In the genomic region with DNA sequence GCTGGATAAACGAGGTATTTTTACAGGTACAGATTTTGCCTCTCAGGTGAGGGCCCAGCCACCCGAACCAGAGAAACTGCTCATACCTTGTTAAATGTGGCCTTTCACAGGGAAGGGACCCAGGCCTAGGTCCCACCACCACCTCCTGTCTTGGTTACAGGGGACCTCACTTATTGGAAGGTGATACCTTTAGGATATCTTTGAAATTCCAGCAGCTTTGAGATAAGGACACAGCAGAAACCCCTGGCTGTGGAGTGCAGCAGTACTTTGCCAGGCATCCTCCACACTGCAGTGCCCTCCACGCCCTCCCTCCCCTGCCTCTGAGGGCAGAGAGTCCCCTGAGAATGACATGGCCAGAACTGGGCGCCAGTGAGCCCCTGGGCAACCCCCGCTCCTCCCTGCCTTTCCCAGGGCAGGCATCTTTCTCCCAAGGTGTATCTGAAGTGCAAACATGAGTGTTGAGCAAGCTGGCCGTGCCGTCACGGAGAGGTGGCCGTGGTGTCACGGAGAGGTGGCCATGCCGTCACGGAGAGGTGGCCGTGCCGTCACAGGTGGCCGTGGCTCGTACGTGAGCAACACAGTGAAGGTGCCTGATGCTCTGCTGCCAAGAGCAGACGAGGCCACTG, we compare ENCODE assay signal across 10 cellular contexts.
DNase-seq lines count a peak whose midpoint lies in the region; ATAC-seq and TF ChIP-seq lines count a peak whose summit lies in the region.
"Had no signal": no experiment of that assay in that cellular context is flagged by ENCODE, and none has a peak within 500 bp of the region (broad histone marks: within the 10 kb centered on the region; RNA-seq: fewer than 3 reads in every experiment).

No MANE protein-coding gene starts in this region.

- peaks cover 33% of the 10 kb centered on the region for H3K36me3 Mint-ChIP-seq in activated T-cell treated with anti-CD3 and anti-CD28 coated beads, Interleukin-2, amount 50 U/mL, for 4 hours (ENCODE audit: insufficient read depth)
- H3K36me3 Mint-ChIP-seq in dendritic cell treated with granulocyte-macrophage colony-stimulating factor and Interleukin-4, amounts not matched to agents 40 ng/mL and 50 ng/mL, for 4 days (ENCODE audit: low read depth): peaks cover 71% of the 10 kb centered on the region
- H3K36me3 Mint-ChIP-seq in stimulated activated naive CD8-positive, alpha-beta T cell treated with anti-CD3 and anti-CD28 coated beads, Interleukin-15, Interleukin-2, amounts not matched to agents 100 ng/mL and 50 ng/mL, for 24 hours (ENCODE audit: low read depth): peaks cover 64% of the 10 kb centered on the region

- H3K9me3 ChIP-seq in HUES6 (ENCODE audit: control insufficient read depth, insufficient read depth, low read depth, low read length): no peaks in the 10 kb centered on the region

- H3K27ac Mint-ChIP-seq in dendritic cell treated with granulocyte-macrophage colony-stimulating factor and Interleukin-4, amounts not matched to agents 40 ng/mL and 50 ng/mL, for 4 days: peak overlapping the region; percentile 74
- peak overlapping the region; percentile 98 for H3K27ac Mint-ChIP-seq in stimulated activated naive CD8-positive, alpha-beta T cell treated with anti-CD3 and anti-CD28 coated beads, Interleukin-15, Interleukin-2, amounts not matched to agents 100 ng/mL and 50 ng/mL, for 24 hours

- H3K4me1 ChIP-seq in HUES6 (ENCODE audit: control insufficient read depth, insufficient read depth, low read length): peaks cover 31% of the 10 kb centered on the region

- intact Hi-C loops in dendritic cell treated with granulocyte-macrophage colony-stimulating factor and Interleukin-4, amounts not matched to agents 40 ng/mL and 50 ng/mL, for 4 days (cut with micrococcal nuclease): no loop called here
- intact Hi-C loops in cardiac septum (cut with DNase I): loop anchor here (5.0 kb wide), 1 partner anchor 100 kb away; no protein-coding TSS in a partner anchor

- H3K9me3 Mint-ChIP-seq in activated T-cell treated with anti-CD3 and anti-CD28 coated beads, Interleukin-2, amount 50 U/mL, for 4 hours: no peaks in the 10 kb centered on the region
- H3K9me3 Mint-ChIP-seq in dendritic cell treated with granulocyte-macrophage colony-stimulating factor and Interleukin-4, amounts not matched to agents 40 ng/mL and 50 ng/mL, for 4 days: no peaks in the 10 kb centered on the region
- H3K9me3 Mint-ChIP-seq in stimulated activated naive CD8-positive, alpha-beta T cell treated with anti-CD3 and anti-CD28 coated beads, Interleukin-15, Interleukin-2, amounts not matched to agents 100 ng/mL and 50 ng/mL, for 24 hours: no peaks in the 10 kb centered on the region

- H3K4me1 Mint-ChIP-seq in activated T-cell treated with anti-CD3 and anti-CD28 coated beads, Interleukin-2, amount 50 U/mL, for 4 hours (ENCODE audit: low read depth): peaks cover 68% of the 10 kb centered on the region
- peaks cover 65% of the 10 kb centered on the region for H3K4me1 Mint-ChIP-seq in dendritic cell treated with granulocyte-macrophage colony-stimulating factor and Interleukin-4, amounts not matched to agents 40 ng/mL and 50 ng/mL, for 4 days (ENCODE audit: low read depth)
- H3K4me1 Mint-ChIP-seq in stimulated activated naive CD8-positive, alpha-beta T cell treated with anti-CD3 and anti-CD28 coated beads, Interleukin-15, Interleukin-2, amounts not matched to agents 100 ng/mL and 50 ng/mL, for 24 hours (ENCODE audit: low read depth): peaks cover 64% of the 10 kb centered on the region

- no peak overlapping the region for H3K9ac ChIP-seq in HUES6 (ENCODE audit: low read length)

- peak; percentile 22 to 29 for ATAC-seq in activated T-cell treated with anti-CD3 and anti-CD28 coated beads, Interleukin-2, amount 50 U/mL, for 4 hours

- DNase-seq in activated T-cell treated with anti-CD3 and anti-CD28 coated beads, Interleukin-2, amount 50 U/mL, for 4 hours: no peak
- no peak for DNase-seq in activated T-cell treated with anti-CD3 and anti-CD28 coated beads, Interleukin-2, amount 50 U/mL, for 1 hour
- no peak for DNase-seq in cardiac septum (ENCODE audit: low spot score)
- DNase-seq in T-helper 9 cell: no peak
- DNase-seq in erythroblast (lab: John Stamatoyannopoulos, UW): no peak
- DNase-seq: NCI-H2081 treated with DMSO at 0.1 percent for 48 hours had no signal

- H3K27me3 ChIP-seq in HUES6 (ENCODE audit: control insufficient read depth, insufficient read depth, low read length): no peaks in the 10 kb centered on the region

- no peak overlapping the region for H3K4me3 ChIP-seq in HUES6 (ENCODE audit: low read depth, low read length)

- H3K27ac ChIP-seq in HUES6 (ENCODE audit: low read depth, low read length): 0 out of 2 replicates have a peak overlapping the region, but pooled peaks have one; percentile 31
- H3K27ac ChIP-seq: C4-2B had no signal

- TF ChIP-seq POLR2A in erythroblast (IDR thresholded peaks at IDR 0.05; ENCODE audit: low read length): no peak

- peak overlapping the region; percentile 31 for H3K4me3 Mint-ChIP-seq in activated T-cell treated with anti-CD3 and anti-CD28 coated beads, Interleukin-2, amount 50 U/mL, for 4 hours
- H3K4me3 Mint-ChIP-seq in dendritic cell treated with granulocyte-macrophage colony-stimulating factor and Interleukin-4, amounts not matched to agents 40 ng/mL and 50 ng/mL, for 4 days: no peak overlapping the region
- H3K4me3 Mint-ChIP-seq in stimulated activated naive CD8-positive, alpha-beta T cell treated with anti-CD3 and anti-CD28 coated beads, Interleukin-15, Interleukin-2, amounts not matched to agents 100 ng/mL and 50 ng/mL, for 24 hours: peak overlapping the region; percentile 54

- H3K36me3 ChIP-seq in HUES6 (ENCODE audit: control insufficient read depth, insufficient read depth, low read length): no peaks in the 10 kb centered on the region

- H3K27me3 Mint-ChIP-seq in activated T-cell treated with anti-CD3 and anti-CD28 coated beads, Interleukin-2, amount 50 U/mL, for 4 hours (ENCODE audit: low read depth): no peaks in the 10 kb centered on the region
- H3K27me3 Mint-ChIP-seq in dendritic cell treated with granulocyte-macrophage colony-stimulating factor and Interleukin-4, amounts not matched to agents 40 ng/mL and 50 ng/mL, for 4 days: no peaks in the 10 kb centered on the region
- no peaks in the 10 kb centered on the region for H3K27me3 Mint-ChIP-seq in stimulated activated naive CD8-positive, alpha-beta T cell treated with anti-CD3 and anti-CD28 coated beads, Interleukin-15, Interleukin-2, amounts not matched to agents 100 ng/mL and 50 ng/mL, for 24 hours
